ENCODE assay signal across 19 cellular contexts in the genomic region with DNA sequence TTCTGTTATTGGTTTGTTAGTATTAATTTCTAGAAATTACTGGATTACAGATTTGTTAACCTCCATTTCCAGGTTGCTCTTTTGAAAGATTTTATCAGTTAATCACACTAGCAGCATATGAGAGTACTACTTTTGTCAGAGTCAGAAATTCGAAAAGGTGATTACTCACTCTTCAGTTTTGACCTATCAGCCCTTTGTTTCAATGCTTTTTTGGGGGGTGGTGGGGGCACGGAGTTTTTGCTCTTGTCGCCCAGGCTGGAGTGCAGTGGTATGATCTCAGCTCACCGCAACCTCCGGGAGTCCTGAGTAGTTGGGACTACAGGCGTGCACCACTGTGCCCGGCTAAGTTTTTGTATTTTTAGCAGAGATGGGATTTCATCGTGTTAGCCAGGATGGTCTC.
DNase-seq lines count a peak whose midpoint lies in the region; ATAC-seq lines count a peak whose summit lies in the region.
"Had no signal": no experiment of that assay in that cellular context is flagged by ENCODE, and none has a peak within 500 bp of the region (broad histone marks: within the 10 kb centered on the region; RNA-seq: fewer than 3 reads in every experiment).

No MANE protein-coding gene starts in this region.

- peak overlapping the region; percentile 52 for H3K27ac Mint-ChIP-seq in activated T-cell treated with anti-CD3 and anti-CD28 coated beads, Interleukin-2, amount 50 U/mL, for 24 hours
- H3K27ac Mint-ChIP-seq in T-helper 2 cell treated with Interferon-gamma antibody and Interleukin-4, amounts not matched to agents 5 μg/mL and 100 μg/mL, for 36 hours = no peak overlapping the region
- H3K27ac Mint-ChIP-seq in activated T-helper 2 cell treated with anti-CD3 and anti-CD28 coated beads, Interferon-gamma antibody, Interleukin-2, Interleukin-4, amounts not matched to agents 10 μg/mL and 5 μg/mL and 100 μg/mL, durations not matched to agents 14 hours and 24 hours and 36 hours = peak overlapping the region; percentile 62
- no peak overlapping the region for H3K27ac Mint-ChIP-seq in stimulated activated effector memory CD8-positive, alpha-beta T cell treated with anti-CD3 and anti-CD28 coated beads, Interleukin-12 subunit alpha, Interleukin-12 subunit beta, amount 100 ng/mL, for 72 hours
- H3K27ac Mint-ChIP-seq: HFFc6 had no signal

- H3K4me1 Mint-ChIP-seq in activated T-cell treated with anti-CD3 and anti-CD28 coated beads, Interleukin-2, amount 50 U/mL, for 24 hours (ENCODE audit: low read depth) = peaks cover 79% of the 10 kb centered on the region
- peaks cover 57% of the 10 kb centered on the region for H3K4me1 Mint-ChIP-seq in T-helper 2 cell treated with Interferon-gamma antibody and Interleukin-4, amounts not matched to agents 5 μg/mL and 100 μg/mL, for 36 hours (ENCODE audit: low read depth)
- peaks cover 70% of the 10 kb centered on the region for H3K4me1 Mint-ChIP-seq in activated T-helper 2 cell treated with anti-CD3 and anti-CD28 coated beads, Interferon-gamma antibody, Interleukin-2, Interleukin-4, amounts not matched to agents 10 μg/mL and 5 μg/mL and 100 μg/mL, durations not matched to agents 14 hours and 24 hours and 36 hours (ENCODE audit: low read depth)
- peaks cover 60% of the 10 kb centered on the region for H3K4me1 Mint-ChIP-seq in stimulated activated effector memory CD8-positive, alpha-beta T cell treated with anti-CD3 and anti-CD28 coated beads, Interleukin-12 subunit alpha, Interleukin-12 subunit beta, amount 100 ng/mL, for 72 hours

- intact Hi-C loops in activated T-helper 2 cell treated with anti-CD3 and anti-CD28 coated beads, Interferon-gamma antibody, Interleukin-2, Interleukin-4, amounts not matched to agents 10 μg/mL and 5 μg/mL and 100 μg/mL, durations not matched to agents 14 hours and 24 hours and 36 hours (cut with micrococcal nuclease) = no loop called here

- H3K36me3 Mint-ChIP-seq in activated T-cell treated with anti-CD3 and anti-CD28 coated beads, Interleukin-2, amount 50 U/mL, for 24 hours (ENCODE audit: low read depth) = peaks cover 41% of the 10 kb centered on the region
- peaks cover 14% of the 10 kb centered on the region for H3K36me3 Mint-ChIP-seq in T-helper 2 cell treated with Interferon-gamma antibody and Interleukin-4, amounts not matched to agents 5 μg/mL and 100 μg/mL, for 36 hours (ENCODE audit: low read depth)
- peaks cover 40% of the 10 kb centered on the region for H3K36me3 Mint-ChIP-seq in activated T-helper 2 cell treated with anti-CD3 and anti-CD28 coated beads, Interferon-gamma antibody, Interleukin-2, Interleukin-4, amounts not matched to agents 10 μg/mL and 5 μg/mL and 100 μg/mL, durations not matched to agents 14 hours and 24 hours and 36 hours (ENCODE audit: low read depth)
- H3K36me3 Mint-ChIP-seq in stimulated activated effector memory CD8-positive, alpha-beta T cell treated with anti-CD3 and anti-CD28 coated beads, Interleukin-12 subunit alpha, Interleukin-12 subunit beta, amount 100 ng/mL, for 72 hours = peaks cover 29% of the 10 kb centered on the region

- no peaks in the 10 kb centered on the region for H3K9me3 Mint-ChIP-seq in activated T-cell treated with anti-CD3 and anti-CD28 coated beads, Interleukin-2, amount 50 U/mL, for 24 hours
- H3K9me3 Mint-ChIP-seq in T-helper 2 cell treated with Interferon-gamma antibody and Interleukin-4, amounts not matched to agents 5 μg/mL and 100 μg/mL, for 36 hours = no peaks in the 10 kb centered on the region
- no peaks in the 10 kb centered on the region for H3K9me3 Mint-ChIP-seq in activated T-helper 2 cell treated with anti-CD3 and anti-CD28 coated beads, Interferon-gamma antibody, Interleukin-2, Interleukin-4, amounts not matched to agents 10 μg/mL and 5 μg/mL and 100 μg/mL, durations not matched to agents 14 hours and 24 hours and 36 hours
- no peaks in the 10 kb centered on the region for H3K9me3 Mint-ChIP-seq in stimulated activated effector memory CD8-positive, alpha-beta T cell treated with anti-CD3 and anti-CD28 coated beads, Interleukin-12 subunit alpha, Interleukin-12 subunit beta, amount 100 ng/mL, for 72 hours
- H3K9me3 Mint-ChIP-seq: CD4-positive, CD25-positive, alpha-beta regulatory T cell; HFFc6 had no signal

- ATAC-seq in stimulated activated effector memory CD8-positive, alpha-beta T cell treated with anti-CD3 and anti-CD28 coated beads, Interleukin-12 subunit alpha, Interleukin-12 subunit beta, amount 100 ng/mL, for 72 hours = peak; percentile 73

- DNase-seq in activated T-cell treated with anti-CD3 and anti-CD28 coated beads, Interleukin-2, amount 50 U/mL, for 24 hours = no peak
- no peak for DNase-seq in activated T-cell treated with anti-CD3 and anti-CD28 coated beads for 4 hours
- DNase-seq in T-helper 2 cell treated with Interferon-gamma antibody and Interleukin-4, amounts not matched to agents 5 μg/mL and 100 μg/mL, for 36 hours (ENCODE audit: low spot score) = peak; percentile 17
- DNase-seq in activated T-helper 2 cell treated with anti-CD3 and anti-CD28 coated beads, Interferon-gamma antibody, Interleukin-2, Interleukin-4, amounts not matched to agents 10 μg/mL and 5 μg/mL and 100 μg/mL, durations not matched to agents 14 hours and 24 hours and 36 hours (ENCODE audit: low spot score) = no peak
- DNase-seq in stimulated activated effector memory CD8-positive, alpha-beta T cell treated with anti-CD3 and anti-CD28 coated beads, Interleukin-12 subunit alpha, Interleukin-12 subunit beta, amount 100 ng/mL, for 72 hours (ENCODE audit: low spot score in 2 of 2) = no peak
- no peak for DNase-seq in NCI-H2107 (lab: John Stamatoyannopoulos, UW)
- DNase-seq in retina = no peak
- DNase-seq: BE2C; CD4-positive, CD25-positive, alpha-beta regulatory T cell; DMS79; H7; HFFc6; Kasumi-1; NCI-H1417; NCI-H1694 treated with DMSO at 0.1 percent for 48 hours; NCI-H446 treated with DMSO at 0.1 percent for 48 hours; NCI-H526 treated with DMSO at 0.1 percent for 48 hours; OCI-M1; SJCRH30 had no signal

- H3K4me3 Mint-ChIP-seq in activated T-cell treated with anti-CD3 and anti-CD28 coated beads, Interleukin-2, amount 50 U/mL, for 24 hours = no peak overlapping the region
- H3K4me3 Mint-ChIP-seq in T-helper 2 cell treated with Interferon-gamma antibody and Interleukin-4, amounts not matched to agents 5 μg/mL and 100 μg/mL, for 36 hours = no peak overlapping the region
- no peak overlapping the region for H3K4me3 Mint-ChIP-seq in activated T-helper 2 cell treated with anti-CD3 and anti-CD28 coated beads, Interferon-gamma antibody, Interleukin-2, Interleukin-4, amounts not matched to agents 10 μg/mL and 5 μg/mL and 100 μg/mL, durations not matched to agents 14 hours and 24 hours and 36 hours (ENCODE audit: low read depth)
- H3K4me3 Mint-ChIP-seq in stimulated activated effector memory CD8-positive, alpha-beta T cell treated with anti-CD3 and anti-CD28 coated beads, Interleukin-12 subunit alpha, Interleukin-12 subunit beta, amount 100 ng/mL, for 72 hours = no peak overlapping the region
- H3K4me3 Mint-ChIP-seq: CD4-positive, CD25-positive, alpha-beta regulatory T cell; HFFc6 had no signal

- H3K27me3 Mint-ChIP-seq in activated T-cell treated with anti-CD3 and anti-CD28 coated beads, Interleukin-2, amount 50 U/mL, for 24 hours = no peaks in the 10 kb centered on the region
- H3K27me3 Mint-ChIP-seq in T-helper 2 cell treated with Interferon-gamma antibody and Interleukin-4, amounts not matched to agents 5 μg/mL and 100 μg/mL, for 36 hours (ENCODE audit: low read depth) = no peaks in the 10 kb centered on the region
- H3K27me3 Mint-ChIP-seq in activated T-helper 2 cell treated with anti-CD3 and anti-CD28 coated beads, Interferon-gamma antibody, Interleukin-2, Interleukin-4, amounts not matched to agents 10 μg/mL and 5 μg/mL and 100 μg/mL, durations not matched to agents 14 hours and 24 hours and 36 hours (ENCODE audit: low read depth) = no peaks in the 10 kb centered on the region
- H3K27me3 Mint-ChIP-seq: CD4-positive, CD25-positive, alpha-beta regulatory T cell had no signal

Comparison
In these comparisons a context has a peak if more than half of its experiments do, and no peak if none do; other contexts are left out.
1. H3K27ac Mint-ChIP-seq: peak in activated T-cell treated with anti-CD3 and anti-CD28 coated beads, Interleukin-2, amount 50 U/mL, for 24 hours (single experiment) and activated T-helper 2 cell treated with anti-CD3 and anti-CD28 coated beads, Interferon-gamma antibody, Interleukin-2, Interleukin-4, amounts not matched to agents 10 μg/mL and 5 μg/mL and 100 μg/mL, durations not matched to agents 14 hours and 24 hours and 36 hours (single experiment); none in T-helper 2 cell treated with Interferon-gamma antibody and Interleukin-4, amounts not matched to agents 5 μg/mL and 100 μg/mL, for 36 hours (single experiment) and stimulated activated effector memory CD8-positive, alpha-beta T cell treated with anti-CD3 and anti-CD28 coated beads, Interleukin-12 subunit alpha, Interleukin-12 subunit beta, amount 100 ng/mL, for 72 hours (single experiment).